8 cellular contexts compared by ENCODE assay signal in genomic region chr17:57953703-57954420, GRCh38. TPM values are rescaled to one million over a fixed set of nuclear protein-coding genes. Genes with fewer than 3 reads are reported as not detected.
A peak's percentile ranks its signal among the peaks of the same experiment; 100 is the strongest.
DNase-seq lines count a peak whose midpoint lies in the region; ATAC-seq and TF ChIP-seq lines count a peak whose summit lies in the region.

No MANE protein-coding gene starts in this region.

- peaks cover 59% of the 10 kb centered on the region for H3K27me3 ChIP-seq in OCI-LY3 (ENCODE audit: low read depth, low read length)

- H3K27me3 Mint-ChIP-seq in endothelial cell (ENCODE audit: unreplicated experiment) = peaks cover 19% of the 10 kb centered on the region
- no peaks in the 10 kb centered on the region for H3K27me3 Mint-ChIP-seq in neural crest cell (ENCODE audit: low read depth)

- TF ChIP-seq CTCF in AG09309 (IDR thresholded peaks at IDR 0.05; ENCODE audit: control insufficient read depth, insufficient read depth, low read depth, low read length, missing control alignments) (no peak), OCI-LY3 (IDR thresholded peaks at IDR 0.05; ENCODE audit: low read depth, low read length) (no peak), endothelial cell (IDR thresholded peaks at IDR 0.05; ENCODE audit: unreplicated experiment) (no peak), neural crest cell (conservative IDR thresholded peaks at IDR 0.05) (no peak)

- peak overlapping the region; percentile 73 for H3K4me3 ChIP-seq in AG09309 (ENCODE audit: control insufficient read depth, low read depth, low read length)
- peak overlapping the region; percentile 75 for H3K4me3 ChIP-seq in OCI-LY3 (ENCODE audit: low read length)

- H4K20me1 ChIP-seq in OCI-LY3 (ENCODE audit: insufficient read depth, low read length) = peaks cover 9% of the 10 kb centered on the region; the same call in 1 of the 2 replicates

- ATAC-seq in HG03439 (IDR thresholded peaks at IDR 0.05; ENCODE audit: unreplicated experiment) = no peak

- no peak overlapping the region for H3K9ac ChIP-seq in OCI-LY3 (ENCODE audit: low read length)

- peaks cover 29% of the 10 kb centered on the region for H3K4me1 Mint-ChIP-seq in endothelial cell (ENCODE audit: unreplicated experiment)
- H3K4me1 Mint-ChIP-seq in neural crest cell = peaks cover 64% of the 10 kb centered on the region

- H3K4me2 ChIP-seq in OCI-LY3 (ENCODE audit: low read length) = peak overlapping the region; percentile 78

- H3K9me3 Mint-ChIP-seq in endothelial cell (ENCODE audit: unreplicated experiment) = no peaks in the 10 kb centered on the region
- H3K9me3 Mint-ChIP-seq in neural crest cell = no peaks in the 10 kb centered on the region

- H3K36me3 ChIP-seq in OCI-LY3 (replicated peaks; ENCODE audit: low read depth, low read length) = no peaks in the 10 kb centered on the region

- H3K36me3 Mint-ChIP-seq in endothelial cell (ENCODE audit: low read depth, unreplicated experiment) (no peaks in the 10 kb centered on the region), neural crest cell (ENCODE audit: low read depth) (peaks cover 4% of the 10 kb centered on the region)

- H3K9me3 ChIP-seq in OCI-LY3 (ENCODE audit: insufficient read depth, low read length) = no peaks in the 10 kb centered on the region

- H3K27ac Mint-ChIP-seq in endothelial cell (ENCODE audit: unreplicated experiment) = peak overlapping the region; percentile 68
- peak overlapping the region; percentile 93 for H3K27ac Mint-ChIP-seq in neural crest cell (ENCODE audit: unreplicated experiment)

- H3K79me2 ChIP-seq in OCI-LY3 (ENCODE audit: low read length) = no peaks in the 10 kb centered on the region

- no peak overlapping the region for H3K27ac ChIP-seq in OCI-LY3 (ENCODE audit: low read length)

- H3K4me3 Mint-ChIP-seq in endothelial cell (ENCODE audit: unreplicated experiment) (peak overlapping the region; percentile 92), neural crest cell (peak overlapping the region; percentile 90)

- H2AFZ ChIP-seq in OCI-LY3 (ENCODE audit: low read depth, low read length) = no peak overlapping the region

- DNase-seq in AG09309 (ENCODE audit: low read depth) (no peak), endothelial cell (ENCODE audit: low spot score) (no peak), neural crest cell (ENCODE audit: low read depth, low spot score) (no peak), NCI-H226 (no peak), activated gamma-delta T cell treated with Interleukin-2 at 50 U/mL for 16 hours (no peak), globus pallidus (ENCODE audit: low spot score) (no peak)

- H3K4me1 ChIP-seq in OCI-LY3 (ENCODE audit: low read length) = peaks cover 42% of the 10 kb centered on the region

RNA-seq across cellular contexts. Expression of gene CUEDC1, which starts 1.4 kb away (rescaled TPM):
- total RNA-seq in endothelial cell (ENCODE audit: unreplicated experiment) (13.3 TPM), neural crest cell (73.7 and 86.9 TPM in 2 replicates)

RNA-seq across cellular contexts. Expression of gene VEZF1, which starts 34.2 kb away (rescaled TPM):
- total RNA-seq in endothelial cell (ENCODE audit: unreplicated experiment) (43.7 TPM), neural crest cell (139 and 142 TPM in 2 replicates)

RNA-seq across cellular contexts. Expression of gene SRSF1, which starts 53.2 kb away (rescaled TPM):
- total RNA-seq in endothelial cell (ENCODE audit: unreplicated experiment) = 201 TPM
- 548 and 554 TPM in 2 replicates for total RNA-seq in neural crest cell
